ENCODE assay signal across 22 cellular contexts in the genomic region with DNA sequence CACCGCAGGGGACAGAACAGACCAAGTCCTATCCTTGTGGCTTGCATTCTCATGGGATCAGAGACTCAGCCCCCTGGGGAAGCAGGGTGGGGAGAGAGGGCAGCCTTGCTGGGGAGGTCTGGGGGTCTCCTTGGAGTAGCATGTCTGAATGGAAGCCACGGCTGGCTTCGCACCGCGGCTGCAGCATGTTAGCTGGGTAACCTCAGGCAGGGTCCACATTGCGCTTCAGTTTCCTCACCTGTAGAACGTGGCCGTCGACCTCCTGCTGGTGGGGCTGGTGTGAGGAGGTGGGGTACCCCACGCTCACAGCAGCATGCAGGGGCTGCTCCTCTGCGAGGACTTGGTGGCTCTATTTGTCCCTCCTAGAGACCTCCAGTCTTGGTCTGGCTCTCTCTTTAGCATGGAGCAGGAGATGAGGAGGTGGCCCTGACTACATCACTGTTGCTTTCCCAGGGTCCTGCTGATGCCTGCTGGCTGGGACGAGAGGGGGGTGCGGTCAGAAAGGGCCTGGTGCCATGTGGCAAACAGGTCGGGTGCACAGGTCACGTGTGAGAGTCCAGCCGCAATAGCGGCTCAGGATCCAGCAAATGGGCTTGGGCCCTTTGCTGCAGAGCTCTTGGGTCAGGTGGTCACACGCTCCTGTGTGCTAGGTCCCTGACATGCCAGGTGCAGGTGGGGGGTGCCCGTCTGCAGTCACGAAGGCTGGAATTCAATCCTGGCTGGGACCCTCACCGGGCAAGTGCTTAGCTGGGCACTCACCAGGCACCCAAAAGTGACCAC. TPM values are rescaled to one million over a fixed set of nuclear protein-coding genes. Genes with fewer than 3 reads are reported as not detected.
"Had no signal": no experiment of that assay in that cellular context is flagged by ENCODE, and none has a peak within 500 bp of the region (broad histone marks: within the 10 kb centered on the region; RNA-seq: fewer than 3 reads in every experiment).

No MANE protein-coding gene starts in this region.

- H3K27ac Mint-ChIP-seq: activated naive CD8-positive, alpha-beta T cell treated with anti-CD3 and anti-CD28 coated beads, Interleukin-2, amount 50 U/mL, for 24 hours; brain had no signal

- H3K9ac ChIP-seq: neural progenitor cell had no signal

- H3K36me3 Mint-ChIP-seq: naive B cell; stimulated activated memory B cell treated with anti-CD40 and anti-IgM and Interleukin-4, amounts not matched to agents 10 μg/mL and 1 μg/mL and 100 μg/mL, for 72 hours had no signal

- H3K4me3 ChIP-seq: coronary artery, left ventricle myocardium inferior, mucosa of descending colon, neural progenitor cell, ovary, right lobe of liver, testis had no signal

- H3K4me2 ChIP-seq: neural progenitor cell had no signal

- H3K27me3 Mint-ChIP-seq: activated naive CD8-positive, alpha-beta T cell treated with anti-CD3 and anti-CD28 coated beads, Interleukin-2, amount 50 U/mL, for 24 hours; T-helper 17 cell had no signal

- FAIRE-seq: frontal cortex, small intestine had no signal

- ATAC-seq: activated naive CD8-positive, alpha-beta T cell treated with anti-CD3 and anti-CD28 coated beads, Interleukin-2, amount 50 U/mL, for 24 hours; mucosa of descending colon; right lobe of liver; stimulated activated memory B cell treated with anti-CD40 and anti-IgM and Interleukin-4, amounts not matched to agents 10 μg/mL and 1 μg/mL and 100 μg/mL, for 72 hours; T-helper 17 cell had no signal

- DNase-seq: activated CD4-positive, alpha-beta T cell treated with anti-CD3 and anti-CD28 coated beads, Interleukin-2, amount 50 U/mL, for 48 hours; activated naive CD8-positive, alpha-beta T cell treated with anti-CD3 and anti-CD28 coated beads, Interleukin-2, amount 50 U/mL, for 24 hours; activated T-cell treated with anti-CD3 and anti-CD28 coated beads for 4 hours; anterior cingulate cortex; left ventricle myocardium inferior; mesenchymal stem cell; naive B cell; right lobe of liver; small intestine; stimulated activated CD4-positive, alpha-beta T cell treated with anti-CD3 and anti-CD28 coated beads, Interleukin-4, amount 100 ng/mL, for 4 hours; T-helper 17 cell; testis had no signal

- H2AFZ ChIP-seq: neural progenitor cell had no signal

- H3K9me3 Mint-ChIP-seq: activated naive CD8-positive, alpha-beta T cell treated with anti-CD3 and anti-CD28 coated beads, Interleukin-2, amount 50 U/mL, for 24 hours had no signal

- H3K4me3 Mint-ChIP-seq: activated naive CD8-positive, alpha-beta T cell treated with anti-CD3 and anti-CD28 coated beads, Interleukin-2, amount 50 U/mL, for 24 hours; brain; naive B cell; neural progenitor cell; stimulated activated memory B cell treated with anti-CD40 and anti-IgM and Interleukin-4, amounts not matched to agents 10 μg/mL and 1 μg/mL and 100 μg/mL, for 72 hours; T-helper 17 cell had no signal

- H3K36me3 ChIP-seq: left ventricle myocardium inferior, neural progenitor cell, ovary, right lobe of liver had no signal

- H3K9me3 ChIP-seq: mucosa of descending colon, ovary, right lobe of liver, testis had no signal

- H3K27me3 ChIP-seq: neural progenitor cell, ovary, right lobe of liver, testis had no signal

- H3K27ac ChIP-seq: coronary artery, left ventricle myocardium inferior, neural progenitor cell, ovary, right lobe of liver, testis, VCaP had no signal

RNA-seq across cellular contexts. Expression of a gene that starts 35.4 kb away (rescaled TPM):
- total RNA-seq: epithelial cell of proximal tubule, kidney epithelial cell, left ventricle myocardium inferior, right lobe of liver had no signal
